11 cellular contexts compared by ENCODE assay signal in the genomic region with DNA sequence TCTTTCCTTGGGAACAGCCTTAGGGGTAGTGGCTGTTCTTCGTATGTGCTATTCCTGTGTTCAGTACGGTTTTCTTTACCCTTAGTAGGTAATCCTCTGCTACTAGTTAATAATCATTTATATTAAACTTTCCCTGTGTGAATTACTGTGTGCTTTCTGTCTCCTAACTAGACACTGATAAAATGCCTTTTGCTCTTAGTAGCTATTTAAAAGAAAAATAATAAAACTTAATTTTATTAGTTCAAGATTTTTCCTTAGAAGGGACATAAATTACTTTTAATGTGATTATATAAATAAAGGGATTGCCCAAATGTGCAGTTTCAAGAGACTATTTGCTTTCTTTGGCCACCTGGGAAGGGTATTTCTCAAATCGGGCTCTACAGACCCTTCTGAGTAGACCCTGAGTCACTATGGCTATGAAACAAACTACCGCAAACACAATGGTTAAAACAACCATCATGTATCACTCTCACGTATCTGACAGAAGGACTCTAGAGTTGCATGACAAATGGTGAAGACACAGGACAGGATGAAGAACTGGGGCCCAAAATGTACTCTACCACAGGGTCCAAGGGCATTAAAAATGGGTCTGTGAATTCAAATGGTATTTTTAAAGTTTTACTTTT.
"Had no signal": no experiment of that assay in that cellular context is flagged by ENCODE, and none has a peak within 500 bp of the region (broad histone marks: within the 10 kb centered on the region; RNA-seq: fewer than 3 reads in every experiment).

No MANE protein-coding gene starts in this region.

- H3K27ac Mint-ChIP-seq: activated CD4-positive, alpha-beta T cell treated with anti-CD3 and anti-CD28 coated beads, Interleukin-2, amount 10 ng/mL, durations not matched to agents 7 days and 5 days; activated naive CD8-positive, alpha-beta T cell; activated T-cell treated with anti-CD3 and anti-CD28 coated beads, Interleukin-2, amount 50 U/mL, for 72 hours; naive thymus-derived CD4-positive, alpha-beta T cell; stimulated activated memory B cell treated with anti-CD40 and anti-IgM and Interleukin-4, amounts not matched to agents 10 μg/mL and 1 μg/mL and 100 μg/mL, for 72 hours had no signal

- H3K27me3 ChIP-seq: pancreas, sigmoid colon, tibial nerve had no signal

- H3K9me3 ChIP-seq: mucosa of descending colon, pancreas, sigmoid colon, tibial nerve had no signal

- H3K4me3 Mint-ChIP-seq: activated CD4-positive, alpha-beta T cell treated with anti-CD3 and anti-CD28 coated beads, Interleukin-2, amount 10 ng/mL, durations not matched to agents 7 days and 5 days; activated naive CD8-positive, alpha-beta T cell; activated T-cell treated with anti-CD3 and anti-CD28 coated beads, Interleukin-2, amount 50 U/mL, for 72 hours; naive thymus-derived CD4-positive, alpha-beta T cell; stimulated activated memory B cell treated with anti-CD40 and anti-IgM and Interleukin-4, amounts not matched to agents 10 μg/mL and 1 μg/mL and 100 μg/mL, for 72 hours had no signal

- H3K4me1 Mint-ChIP-seq: stimulated activated memory B cell treated with anti-CD40 and anti-IgM and Interleukin-4, amounts not matched to agents 10 μg/mL and 1 μg/mL and 100 μg/mL, for 72 hours had no signal

- ATAC-seq: naive thymus-derived CD4-positive, alpha-beta T cell had no signal

- H3K36me3 Mint-ChIP-seq: activated naive CD8-positive, alpha-beta T cell; naive thymus-derived CD4-positive, alpha-beta T cell; stimulated activated memory B cell treated with anti-CD40 and anti-IgM and Interleukin-4, amounts not matched to agents 10 μg/mL and 1 μg/mL and 100 μg/mL, for 72 hours had no signal

- DNase-seq: activated CD4-positive, alpha-beta T cell treated with anti-CD3 and anti-CD28 coated beads, Interleukin-2, amount 10 ng/mL, durations not matched to agents 7 days and 5 days; activated CD8-positive, alpha-beta memory T cell treated with anti-CD3 and anti-CD28 coated beads, Interleukin-2, amount 50 U/mL, for 48 hours; activated gamma-delta T cell; mucosa of descending colon; naive thymus-derived CD4-positive, alpha-beta T cell; sigmoid colon had no signal

- H3K4me3 ChIP-seq: mucosa of descending colon, pancreas, sigmoid colon, tibial nerve had no signal

- H3K36me3 ChIP-seq: pancreas, sigmoid colon, tibial nerve had no signal

- H3K9me3 Mint-ChIP-seq: activated CD4-positive, alpha-beta T cell treated with anti-CD3 and anti-CD28 coated beads, Interleukin-2, amount 10 ng/mL, durations not matched to agents 7 days and 5 days; activated T-cell treated with anti-CD3 and anti-CD28 coated beads, Interleukin-2, amount 50 U/mL, for 72 hours; naive thymus-derived CD4-positive, alpha-beta T cell; stimulated activated memory B cell treated with anti-CD40 and anti-IgM and Interleukin-4, amounts not matched to agents 10 μg/mL and 1 μg/mL and 100 μg/mL, for 72 hours had no signal

- H3K4me1 ChIP-seq: tibial nerve had no signal
